17 cellular contexts compared by ENCODE assay signal in genomic region chr14:85437143-85437542, GRCh38.
DNase-seq lines count a peak whose midpoint lies in the region; ATAC-seq, FAIRE-seq and TF ChIP-seq lines count a peak whose summit lies in the region.
"Had no signal": no experiment of that assay in that cellular context is flagged by ENCODE, and none has a peak within 500 bp of the region (broad histone marks: within the 10 kb centered on the region; RNA-seq: fewer than 3 reads in every experiment).

No MANE protein-coding gene starts in this region.

- CTCF ChIA-PET in PC-9 (lab: Charles Lee) = no interaction called here

- POLR2A ChIA-PET in PC-9 (lab: Charles Lee; ENCODE audit: unreplicated experiment) = no interaction called here

- 95 to 98% (median 95%) methylated on average over 1 of the region's 1 CpG for WGBS in psoas muscle, 3 donors

- H3K4me1 ChIP-seq in psoas muscle = no peaks in the 10 kb centered on the region
- H3K4me1 ChIP-seq in PC-9 (replicated peaks; ENCODE audit: insufficient read depth) = no peaks in the 10 kb centered on the region
- H3K4me1 ChIP-seq: adrenal gland had no signal

- H4K20me1 ChIP-seq in PC-9 (ENCODE audit: insufficient read depth) = no peaks in the 10 kb centered on the region

- DNase-seq in H54 (ENCODE audit: insufficient read length, low spot score) = no peak
- DNase-seq in foreskin fibroblast = peak; percentile 29 to 61
- no peak for DNase-seq in psoas muscle
- no peak for DNase-seq in amygdala (lab: John Stamatoyannopoulos, UW)
- DNase-seq in PC-9 = no peak
- DNase-seq in activated effector memory CD4-positive, alpha-beta T cell treated with Interleukin-2 at 50 U/mL for 16 hours = no peak
- no peak for DNase-seq in DMS153 treated with DMSO at 0.1 percent for 48 hours (lab: John Stamatoyannopoulos, UW; ENCODE audit: unreplicated experiment)
- DNase-seq: activated B cell treated with CpG ODN at 0.5 μM for 24 hours; adrenal gland; CD8-positive, alpha-beta T cell; left cardiac atrium; MV-4-11; naive B cell; NCI-H2171 treated with DMSO at 0.1 percent for 48 hours; right cardiac atrium; stimulated activated naive CD8-positive, alpha-beta T cell treated with anti-CD3 and anti-CD28 coated beads, Interleukin-15, Interleukin-2, amounts not matched to agents 100 U/mL and 50 U/mL, for 24 hours had no signal

- no peak overlapping the region for H2AFZ ChIP-seq in PC-9

- H3K27me3 ChIP-seq in psoas muscle (ENCODE audit: insufficient read depth in 3 of 3, low read length in 2 of 3) = no peaks in the 10 kb centered on the region
- no peaks in the 10 kb centered on the region for H3K27me3 ChIP-seq in PC-9 (ENCODE audit: insufficient read depth, low read depth)
- H3K27me3 ChIP-seq: adrenal gland had no signal

- FAIRE-seq in H54 (lab: Jason Lieb, UNC) = peak; percentile 87

- no peak overlapping the region for H3K4me2 ChIP-seq in PC-9

- no peak for TF ChIP-seq POLR2A in H54 (IDR thresholded peaks at IDR 0.05; ENCODE audit: low read depth, low read length)

- no peaks in the 10 kb centered on the region for H3K36me3 ChIP-seq in psoas muscle (ENCODE audit: insufficient read depth in 1 of 2, low read depth in 1 of 2)
- no peaks in the 10 kb centered on the region for H3K36me3 ChIP-seq in PC-9 (ENCODE audit: low read depth)
- H3K36me3 ChIP-seq: adrenal gland had no signal

- H3K27ac ChIP-seq in psoas muscle (no peak overlapping the region), PC-9 (no peak overlapping the region)
- H3K27ac ChIP-seq: adrenal gland had no signal

- no peaks in the 10 kb centered on the region for H3K9me3 ChIP-seq in psoas muscle
- no peaks in the 10 kb centered on the region for H3K9me3 ChIP-seq in PC-9 (ENCODE audit: insufficient read depth, low read depth)
- H3K9me3 ChIP-seq: adrenal gland had no signal

- no peaks in the 10 kb centered on the region for H3K79me2 ChIP-seq in PC-9 (ENCODE audit: low read depth)

- peak; percentile 91 for ATAC-seq in SK-N-SH treated with all-trans-retinoic acid at 6 μM for 48 hours
- peak in 3 of 4 donors; percentile 42 to 51 (median 49) for ATAC-seq in psoas muscle
- ATAC-seq: CD8-positive, alpha-beta T cell; right cardiac atrium; stimulated activated naive CD8-positive, alpha-beta T cell treated with anti-CD3 and anti-CD28 coated beads, Interleukin-15, Interleukin-2, amounts not matched to agents 100 U/mL and 50 U/mL, for 24 hours had no signal

- intact Hi-C loops in psoas muscle (cut with DNase I) = no loop called here
- intact Hi-C loops in PC-9 (cut with micrococcal nuclease; ENCODE audit: unreplicated experiment) = no loop called here

- no TSS peak for BruUV-seq in PC-9 (replicated peaks; lab: Mats Ljungman, UMichigan)

- no peaks in the 10 kb centered on the region for H3K9me2 ChIP-seq in PC-9 (ENCODE audit: insufficient read depth)

- H3K4me3 ChIP-seq in foreskin fibroblast (ENCODE audit: low read depth in 1 of 2, low read length in 2 of 2) = no peak overlapping the region
- H3K4me3 ChIP-seq in psoas muscle = no peak overlapping the region
- H3K4me3 ChIP-seq in PC-9 = no peak overlapping the region
- H3K4me3 ChIP-seq: adrenal gland had no signal

- no peak for TF ChIP-seq CTCF in foreskin fibroblast (IDR thresholded peaks at IDR 0.05; ENCODE audit: low read depth, low read length)
- TF ChIP-seq CTCF in psoas muscle (IDR thresholded peaks at IDR 0.05) = no peak
- TF ChIP-seq CTCF in PC-9 (conservative IDR thresholded peaks at IDR 0.05) = no peak

- no peaks in the 10 kb centered on the region for H3F3A ChIP-seq in PC-9 (ENCODE audit: insufficient read depth, low read depth)

TF ChIP-seq in SK-N-SH treated with all-trans-retinoic acid at 6 μM for 48 hours, 23 proteins besides CTCF, POLR2A, EP300 and RAD21 (continues in another document):
- TF ChIP-seq ZNF565 (CRISPR knock-in tag; conservative IDR thresholded peaks at IDR 0.05; ENCODE audit: low read depth) (no peak), SNAI2 (CRISPR knock-in tag; IDR thresholded peaks at IDR 0.05) (no peak), TSHZ2 (CRISPR knock-in tag; IDR thresholded peaks at IDR 0.05) (no peak), TCF4 (CRISPR knock-in tag; IDR thresholded peaks at IDR 0.05; ENCODE audit: borderline replicate concordance) (no peak), PPARA (CRISPR knock-in tag; IDR thresholded peaks at IDR 0.05; ENCODE audit: borderline replicate concordance) (no peak), ZNF8 (CRISPR knock-in tag; IDR thresholded peaks at IDR 0.05) (no peak), ISL1 (CRISPR knock-in tag; IDR thresholded peaks at IDR 0.05) (no peak), CSRNP3 (CRISPR knock-in tag; IDR thresholded peaks at IDR 0.05) (no peak), GLIS3 (CRISPR knock-in tag; IDR thresholded peaks at IDR 0.05) (no peak), CSDC2 (CRISPR knock-in tag; IDR thresholded peaks at IDR 0.05) (no peak), POU6F1 (CRISPR knock-in tag; IDR thresholded peaks at IDR 0.05; ENCODE audit: borderline replicate concordance, low read depth) (no peak), BACH2 (CRISPR knock-in tag; IDR thresholded peaks at IDR 0.05; ENCODE audit: borderline replicate concordance) (no peak), ZFP3 (CRISPR knock-in tag; IDR thresholded peaks at IDR 0.05) (no peak), RARB (CRISPR knock-in tag; IDR thresholded peaks at IDR 0.05) (no peak)
- TF ChIP-seq, protein P1, sequence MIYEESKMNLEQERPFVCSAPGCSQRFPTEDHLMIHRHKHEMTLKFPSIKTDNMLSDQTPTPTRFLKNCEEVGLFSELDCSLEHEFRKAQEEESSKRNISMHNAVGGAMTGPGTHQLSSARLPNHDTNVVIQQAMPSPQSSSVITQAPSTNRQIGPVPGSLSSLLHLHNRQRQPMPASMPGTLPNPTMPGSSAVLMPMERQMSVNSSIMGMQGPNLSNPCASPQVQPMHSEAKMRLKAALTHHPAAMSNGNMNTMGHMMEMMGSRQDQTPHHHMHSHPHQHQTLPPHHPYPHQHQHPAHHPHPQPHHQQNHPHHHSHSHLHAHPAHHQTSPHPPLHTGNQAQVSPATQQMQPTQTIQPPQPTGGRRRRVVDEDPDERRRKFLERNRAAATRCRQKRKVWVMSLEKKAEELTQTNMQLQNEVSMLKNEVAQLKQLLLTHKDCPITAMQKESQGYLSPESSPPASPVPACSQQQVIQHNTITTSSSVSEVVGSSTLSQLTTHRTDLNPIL (CRISPR knock-in tag; IDR thresholded peaks at IDR 0.05; ENCODE audit: low read depth) = no peak

Comparison
In these comparisons a context has a peak if more than half of its experiments do, and no peak if none do; other contexts are left out.
1. DNase-seq: peak in foreskin fibroblast (2 of 2); none in H54 (single experiment), psoas muscle (0 of 2), amygdala (0 of 56), PC-9 (0 of 2), activated effector memory CD4-positive, alpha-beta T cell treated with Interleukin-2 at 50 U/mL for 16 hours (single experiment) and DMS153 treated with DMSO at 0.1 percent for 48 hours (single experiment).